In the genomic region with DNA sequence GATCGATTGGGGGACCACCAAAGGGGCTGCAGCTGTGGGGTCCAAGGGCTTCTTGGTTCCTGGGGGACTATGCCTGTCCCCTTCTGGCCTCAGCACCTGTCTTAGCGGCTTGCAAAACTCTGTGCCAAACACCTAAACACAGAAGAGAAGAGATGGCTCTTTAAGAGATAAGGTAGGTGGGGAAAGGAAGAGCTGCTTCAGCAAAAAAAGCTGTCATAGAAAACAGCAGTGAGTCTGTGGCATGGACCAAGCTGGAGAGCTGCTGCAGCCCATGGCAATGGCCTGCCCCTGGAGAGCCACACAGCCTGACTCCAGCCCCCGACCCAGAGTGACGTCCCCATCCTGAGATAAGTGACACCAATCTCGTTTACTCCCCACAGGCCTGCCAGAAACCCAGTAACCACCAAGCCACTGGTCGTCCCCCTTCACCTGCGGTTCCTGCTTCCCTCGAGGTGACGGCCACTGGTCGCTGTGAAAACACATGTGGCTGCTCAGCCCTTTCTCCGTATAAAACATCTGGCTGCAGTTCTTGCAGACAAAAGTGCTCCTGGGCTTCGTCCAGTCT, we compare ENCODE assay signal across 21 cellular contexts. TPM values are rescaled to one million over a fixed set of nuclear protein-coding genes. Genes with fewer than 3 reads are reported as not detected.
DNase-seq lines count a peak whose midpoint lies in the region; ATAC-seq and TF ChIP-seq lines count a peak whose summit lies in the region.
"Had no signal": no experiment of that assay in that cellular context is flagged by ENCODE, and none has a peak within 500 bp of the region (broad histone marks: within the 10 kb centered on the region; RNA-seq: fewer than 3 reads in every experiment).

No MANE protein-coding gene starts in this region.

- POLR2A ChIA-PET in activated naive CD8-positive, alpha-beta T cell treated with anti-CD3 and anti-CD28 coated beads, Interleukin-2, amount 10 ng/mL, durations not matched to agents 7 days and 5 days (lab: Charles Lee), result no interaction called here

- H3K27me3 Mint-ChIP-seq in activated naive CD8-positive, alpha-beta T cell treated with anti-CD3 and anti-CD28 coated beads, Interleukin-2, amount 10 ng/mL, durations not matched to agents 7 days and 5 days, result peaks cover 9% of the 10 kb centered on the region
- H3K27me3 Mint-ChIP-seq in activated naive CD8-positive, alpha-beta T cell treated with anti-CD3 and anti-CD28 coated beads, Interleukin-2, amount 50 U/mL, for 24 hours, result peaks cover 4% of the 10 kb centered on the region
- peaks cover 3% of the 10 kb centered on the region for H3K27me3 Mint-ChIP-seq in activated T-helper 17 cell treated with anti-CD3 and anti-CD28 coated beads, Interleukin-2, amount 50 U/mL, for 72 hours
- peaks cover 0 to 7% of the 10 kb centered on the region in 2 donors for H3K27me3 Mint-ChIP-seq in natural killer cell (ENCODE audit: low read depth in 2 of 2)

- no peaks in the 10 kb centered on the region for H3K36me3 Mint-ChIP-seq in activated naive CD8-positive, alpha-beta T cell treated with anti-CD3 and anti-CD28 coated beads, Interleukin-2, amount 10 ng/mL, durations not matched to agents 7 days and 5 days
- no peaks in the 10 kb centered on the region for H3K36me3 Mint-ChIP-seq in activated naive CD8-positive, alpha-beta T cell treated with anti-CD3 and anti-CD28 coated beads, Interleukin-2, amount 50 U/mL, for 24 hours (ENCODE audit: low read depth)
- no peaks in the 10 kb centered on the region for H3K36me3 Mint-ChIP-seq in activated T-helper 17 cell treated with anti-CD3 and anti-CD28 coated beads, Interleukin-2, amount 50 U/mL, for 72 hours (ENCODE audit: low read depth)
- no peaks in the 10 kb centered on the region for H3K36me3 Mint-ChIP-seq in natural killer cell
- H3K36me3 Mint-ChIP-seq: activated naive CD8-positive, alpha-beta T cell; brain; CD14-positive monocyte had no signal

- no peak for DNase-seq in activated naive CD8-positive, alpha-beta T cell treated with anti-CD3 and anti-CD28 coated beads, Interleukin-2, amount 10 ng/mL, durations not matched to agents 7 days and 5 days
- DNase-seq in activated naive CD8-positive, alpha-beta T cell treated with anti-CD3 and anti-CD28 coated beads, Interleukin-2, amount 50 U/mL, for 24 hours, result no peak
- peak; percentile 70 for DNase-seq in natural killer cell
- no peak for DNase-seq in NCI-H82 (lab: John Stamatoyannopoulos, UW)
- DNase-seq in NCI-H1930 (lab: John Stamatoyannopoulos, UW), result no peak
- DNase-seq in COLO829 (ENCODE audit: low spot score), result no peak
- DNase-seq: activated T-cell treated with anti-CD3 and anti-CD28 coated beads, Interleukin-2, amount 50 U/mL, for 48 hours; DMS53; foreskin melanocyte; midbrain; NCI-H1436 treated with DMSO at 0.1 percent for 48 hours; NCI-H2171 treated with DMSO at 0.1 percent for 48 hours; NCI-H748 treated with DMSO at 0.1 percent for 48 hours; nucleus accumbens; PC-9 had no signal

- TF ChIP-seq CTCF in natural killer cell (IDR thresholded peaks at IDR 0.05), result no peak

- H3K27ac Mint-ChIP-seq in activated naive CD8-positive, alpha-beta T cell treated with anti-CD3 and anti-CD28 coated beads, Interleukin-2, amount 10 ng/mL, durations not matched to agents 7 days and 5 days, result peak overlapping the region; percentile 37
- H3K27ac Mint-ChIP-seq in activated naive CD8-positive, alpha-beta T cell treated with anti-CD3 and anti-CD28 coated beads, Interleukin-2, amount 50 U/mL, for 24 hours, result no peak overlapping the region
- H3K27ac Mint-ChIP-seq in activated T-helper 17 cell treated with anti-CD3 and anti-CD28 coated beads, Interleukin-2, amount 50 U/mL, for 72 hours, result peak overlapping the region; percentile 38
- H3K27ac Mint-ChIP-seq in natural killer cell, result peak overlapping the region; percentile 91 to 93
- H3K27ac Mint-ChIP-seq: activated naive CD8-positive, alpha-beta T cell; CD14-positive monocyte had no signal

- H3K4me3 Mint-ChIP-seq in activated naive CD8-positive, alpha-beta T cell treated with anti-CD3 and anti-CD28 coated beads, Interleukin-2, amount 10 ng/mL, durations not matched to agents 7 days and 5 days, result peak overlapping the region; percentile 42
- no peak overlapping the region for H3K4me3 Mint-ChIP-seq in activated naive CD8-positive, alpha-beta T cell treated with anti-CD3 and anti-CD28 coated beads, Interleukin-2, amount 50 U/mL, for 24 hours
- no peak overlapping the region for H3K4me3 Mint-ChIP-seq in activated T-helper 17 cell treated with anti-CD3 and anti-CD28 coated beads, Interleukin-2, amount 50 U/mL, for 72 hours
- H3K4me3 Mint-ChIP-seq in natural killer cell, result peak overlapping the region; percentile 86
- H3K4me3 Mint-ChIP-seq: activated naive CD8-positive, alpha-beta T cell; brain; CD14-positive monocyte had no signal

- H3K9me3 Mint-ChIP-seq in activated naive CD8-positive, alpha-beta T cell treated with anti-CD3 and anti-CD28 coated beads, Interleukin-2, amount 10 ng/mL, durations not matched to agents 7 days and 5 days, result no peaks in the 10 kb centered on the region
- H3K9me3 Mint-ChIP-seq in activated naive CD8-positive, alpha-beta T cell treated with anti-CD3 and anti-CD28 coated beads, Interleukin-2, amount 50 U/mL, for 24 hours, result no peaks in the 10 kb centered on the region
- H3K9me3 Mint-ChIP-seq in activated T-helper 17 cell treated with anti-CD3 and anti-CD28 coated beads, Interleukin-2, amount 50 U/mL, for 72 hours, result no peaks in the 10 kb centered on the region
- H3K9me3 Mint-ChIP-seq in natural killer cell, result no peaks in the 10 kb centered on the region
- H3K9me3 Mint-ChIP-seq: brain had no signal

- peaks cover 15% of the 10 kb centered on the region for H3K4me1 Mint-ChIP-seq in activated naive CD8-positive, alpha-beta T cell treated with anti-CD3 and anti-CD28 coated beads, Interleukin-2, amount 10 ng/mL, durations not matched to agents 7 days and 5 days
- H3K4me1 Mint-ChIP-seq in activated naive CD8-positive, alpha-beta T cell treated with anti-CD3 and anti-CD28 coated beads, Interleukin-2, amount 50 U/mL, for 24 hours, result peaks cover 16% of the 10 kb centered on the region
- H3K4me1 Mint-ChIP-seq in activated T-helper 17 cell treated with anti-CD3 and anti-CD28 coated beads, Interleukin-2, amount 50 U/mL, for 72 hours, result peaks cover 5% of the 10 kb centered on the region
- H3K4me1 Mint-ChIP-seq in natural killer cell, result peaks cover 39 to 40% of the 10 kb centered on the region in 2 donors
- H3K4me1 Mint-ChIP-seq: brain, CD14-positive monocyte had no signal

- ATAC-seq in activated naive CD8-positive, alpha-beta T cell treated with anti-CD3 and anti-CD28 coated beads, Interleukin-2, amount 10 ng/mL, durations not matched to agents 7 days and 5 days (ENCODE audit: low read depth), result no peak
- no peak for ATAC-seq in activated naive CD8-positive, alpha-beta T cell treated with anti-CD3 and anti-CD28 coated beads, Interleukin-2, amount 50 U/mL, for 24 hours
- ATAC-seq in activated T-helper 17 cell treated with anti-CD3 and anti-CD28 coated beads, Interleukin-2, amount 50 U/mL, for 72 hours (replicated peaks), result no peak
- ATAC-seq in natural killer cell, result peak; percentile 65 to 79 (median 75)
- no peak for ATAC-seq in GM21360 (IDR thresholded peaks at IDR 0.05; ENCODE audit: unreplicated experiment)

- intact Hi-C loops in natural killer cell (cut with micrococcal nuclease), result loop anchor here (2.0 to 10.0 kb wide), 2 partner anchors 61 to 155 kb away; no protein-coding TSS in a partner anchor

RNA-seq across cellular contexts. Expression of a gene that starts 25.0 kb away (rescaled TPM):
- 100 to 1,000 TPM in 1 of 2 experiments, 10 to 100 TPM in 1; 96.4 to 103 TPM for total RNA-seq in activated naive CD8-positive, alpha-beta T cell treated with anti-CD3 and anti-CD28 coated beads, Interleukin-2, amount 10 ng/mL, durations not matched to agents 7 days and 5 days
- 10 to 100 TPM; 33.7 to 72.4 TPM for total RNA-seq in activated T-helper 17 cell treated with anti-CD3 and anti-CD28 coated beads, Interleukin-2, amount 50 U/mL, for 72 hours
- 100 to 1,000 TPM; 192 to 215 (median 192) TPM for total RNA-seq in natural killer cell

RNA-seq across cellular contexts. Expression of a gene that starts 33.1 kb away (rescaled TPM):
- 1 to 10 TPM in 1 of 2 experiments, under 1 TPM in 1; 0.30 to 1.2 TPM for total RNA-seq in activated naive CD8-positive, alpha-beta T cell treated with anti-CD3 and anti-CD28 coated beads, Interleukin-2, amount 10 ng/mL, durations not matched to agents 7 days and 5 days
- total RNA-seq in activated T-helper 17 cell treated with anti-CD3 and anti-CD28 coated beads, Interleukin-2, amount 50 U/mL, for 72 hours, result under 1 TPM; 0.04 to 0.98 TPM
- total RNA-seq in natural killer cell, result 1 to 10 TPM; 1.5 to 2.0 (median 1.5) TPM
- total RNA-seq: PC-9, SJSA1 had no signal

RNA-seq across cellular contexts. Expression of a gene that starts 55.8 kb away (rescaled TPM):
- total RNA-seq in activated naive CD8-positive, alpha-beta T cell treated with anti-CD3 and anti-CD28 coated beads, Interleukin-2, amount 10 ng/mL, durations not matched to agents 7 days and 5 days, result 1 to 10 TPM; 8.0 to 8.6 TPM
- 10 to 100 TPM; 12.9 to 17.7 TPM for total RNA-seq in activated T-helper 17 cell treated with anti-CD3 and anti-CD28 coated beads, Interleukin-2, amount 50 U/mL, for 72 hours
- 1 to 10 TPM; 3.0 to 4.2 (median 3.6) TPM for total RNA-seq in natural killer cell

Comparison
In these comparisons a context has a peak if more than half of its experiments do, and no peak if none do; other contexts are left out.
1. H3K4me3 Mint-ChIP-seq: peak in activated naive CD8-positive, alpha-beta T cell treated with anti-CD3 and anti-CD28 coated beads, Interleukin-2, amount 10 ng/mL, durations not matched to agents 7 days and 5 days (single experiment) and natural killer cell (single experiment); none in activated naive CD8-positive, alpha-beta T cell treated with anti-CD3 and anti-CD28 coated beads, Interleukin-2, amount 50 U/mL, for 24 hours (single experiment) and activated T-helper 17 cell treated with anti-CD3 and anti-CD28 coated beads, Interleukin-2, amount 50 U/mL, for 72 hours (single experiment).
2. ATAC-seq: peak in natural killer cell (3 of 3); none in activated naive CD8-positive, alpha-beta T cell treated with anti-CD3 and anti-CD28 coated beads, Interleukin-2, amount 10 ng/mL, durations not matched to agents 7 days and 5 days (single experiment), activated naive CD8-positive, alpha-beta T cell treated with anti-CD3 and anti-CD28 coated beads, Interleukin-2, amount 50 U/mL, for 24 hours (single experiment), activated T-helper 17 cell treated with anti-CD3 and anti-CD28 coated beads, Interleukin-2, amount 50 U/mL, for 72 hours (single experiment) and GM21360 (single experiment).